Comparison of ENCODE assay signal across 30 cellular contexts in genomic region chrX:120773801-120774200, GRCh38.
"Had no signal": no experiment of that assay in that cellular context is flagged by ENCODE, and none has a peak within 500 bp of the region (broad histone marks: within the 10 kb centered on the region; RNA-seq: fewer than 3 reads in every experiment).

No MANE protein-coding gene starts in this region.

- H3K27ac ChIP-seq: adrenal gland, KMS-11, SJCRH30 had no signal

- H3K36me3 ChIP-seq: adrenal gland, SJCRH30 had no signal

- FAIRE-seq: bronchial epithelial cell had no signal

- DNase-seq: activated CD4-positive, alpha-beta T cell treated with anti-CD3 and anti-CD28 coated beads for 48 hours; activated CD4-positive, alpha-beta T cell treated with anti-CD3 and anti-CD28 coated beads, Interleukin-2, amount 50 U/mL, for 4 hours; activated CD4-positive, CD25-positive, alpha-beta regulatory T cell treated with anti-CD3 and anti-CD28 coated beads, Interleukin-2, amount 50 U/mL, for 72 hours; activated CD8-positive, alpha-beta memory T cell treated with anti-CD3 and anti-CD28 coated beads, Interleukin-2, amount 50 U/mL, for 48 hours; activated CD8-positive, alpha-beta T cell treated with anti-CD3 and anti-CD28 coated beads, Interleukin-2, amount 10 ng/mL, durations not matched to agents 7 days and 5 days; activated T-cell treated with anti-CD3 and anti-CD28 coated beads, Interleukin-2, amount 50 U/mL, for 1 hour; adrenal gland; anterior cingulate cortex; central memory CD4-positive, alpha-beta T cell; NCI-H1092; NCI-H1417; NCI-H1930; NCI-H2171; NCI-H2227 treated with DMSO at 0.1 percent for 48 hours; NCI-H446 treated with DMSO at 0.1 percent for 48 hours; NCI-H524 treated with DMSO at 0.1 percent for 48 hours; NK-92 treated with Interleukin-12 subunit alpha and Interleukin-12 subunit beta, amount 100 ng/mL, for 24 hours; OCI-M1; Right ventricle myocardium superior; RPMI8226; SJCRH30; SK-N-SH; SW 1271; T-helper 9 cell had no signal

- H3K27me3 ChIP-seq: adrenal gland, SJCRH30 had no signal

- ATAC-seq: activated CD8-positive, alpha-beta T cell treated with anti-CD3 and anti-CD28 coated beads, Interleukin-2, amount 10 ng/mL, durations not matched to agents 7 days and 5 days; activated naive CD4-positive, alpha-beta T cell treated with anti-CD3 and anti-CD28 coated beads, Interleukin-2, amount 50 U/mL, for 72 hours; Panc1; WTC11 had no signal

- H3K4me2 ChIP-seq: KMS-11, SK-N-SH had no signal

- H3K4me3 Mint-ChIP-seq: activated CD8-positive, alpha-beta T cell treated with anti-CD3 and anti-CD28 coated beads, Interleukin-2, amount 10 ng/mL, durations not matched to agents 7 days and 5 days; T-helper 1 cell treated with Interleukin-12 subunit alpha and Interleukin-12 subunit beta and Interleukin-4 antibody, amounts not matched to agents 30 μg/mL and 1 μg/mL, for 36 hours; WTC11 had no signal

- H3K36me3 Mint-ChIP-seq: WTC11 had no signal

- H3K9me3 ChIP-seq: adrenal gland, SJCRH30, SK-N-SH had no signal

- H3K9me3 Mint-ChIP-seq: T-helper 1 cell treated with Interleukin-12 subunit alpha and Interleukin-12 subunit beta and Interleukin-4 antibody, amounts not matched to agents 30 μg/mL and 1 μg/mL, for 36 hours; WTC11 had no signal

- H3K4me1 Mint-ChIP-seq: WTC11 had no signal

- H3K27ac Mint-ChIP-seq: activated CD8-positive, alpha-beta T cell treated with anti-CD3 and anti-CD28 coated beads, Interleukin-2, amount 10 ng/mL, durations not matched to agents 7 days and 5 days; activated naive CD4-positive, alpha-beta T cell treated with anti-CD3 and anti-CD28 coated beads, Interleukin-2, amount 50 U/mL, for 72 hours; T-helper 1 cell treated with Interleukin-12 subunit alpha and Interleukin-12 subunit beta and Interleukin-4 antibody, amounts not matched to agents 30 μg/mL and 1 μg/mL, for 36 hours; WTC11 had no signal

- H3K4me3 ChIP-seq: adrenal gland, SJCRH30 had no signal

- H3K9ac ChIP-seq: KMS-11, SK-N-SH had no signal
